ENCODE assay signal across 21 cellular contexts in genomic region chr7:31102151-31102972, GRCh38. TPM values are rescaled to one million over a fixed set of nuclear protein-coding genes. Genes with fewer than 3 reads are reported as not detected.
"Had no signal": no experiment of that assay in that cellular context is flagged by ENCODE, and none has a peak within 500 bp of the region (broad histone marks: within the 10 kb centered on the region; RNA-seq: fewer than 3 reads in every experiment).

No MANE protein-coding gene starts in this region.

- H3K27me3 ChIP-seq: ascending aorta, breast epithelium had no signal

- H3K27ac Mint-ChIP-seq: activated B cell treated with CpG ODN at 0.5 μM for 24 hours; activated CD8-positive, alpha-beta T cell treated with anti-CD3 and anti-CD28 coated beads, Interleukin-2, amount 10 ng/mL, durations not matched to agents 7 days and 5 days; activated naive CD4-positive, alpha-beta T cell treated with anti-CD3 and anti-CD28 coated beads, Interleukin-2, amount 10 ng/mL, durations not matched to agents 7 days and 5 days; activated T-helper 17 cell treated with anti-CD3 and anti-CD28 coated beads, Interleukin-2, amount 50 U/mL, for 72 hours; naive thymus-derived CD4-positive, alpha-beta T cell had no signal

- H3K4me3 Mint-ChIP-seq: activated B cell treated with CpG ODN at 0.5 μM for 24 hours; activated CD8-positive, alpha-beta T cell treated with anti-CD3 and anti-CD28 coated beads, Interleukin-2, amount 10 ng/mL, durations not matched to agents 7 days and 5 days; activated naive CD4-positive, alpha-beta T cell treated with anti-CD3 and anti-CD28 coated beads, Interleukin-2, amount 10 ng/mL, durations not matched to agents 7 days and 5 days; activated T-helper 17 cell treated with anti-CD3 and anti-CD28 coated beads, Interleukin-2, amount 50 U/mL, for 72 hours; naive thymus-derived CD4-positive, alpha-beta T cell had no signal

- ATAC-seq: activated CD8-positive, alpha-beta T cell treated with anti-CD3 and anti-CD28 coated beads, Interleukin-2, amount 10 ng/mL, durations not matched to agents 7 days and 5 days; activated T-helper 17 cell treated with anti-CD3 and anti-CD28 coated beads, Interleukin-2, amount 50 U/mL, for 72 hours; gastroesophageal sphincter; heart right ventricle; mucosa of descending colon; naive thymus-derived CD4-positive, alpha-beta T cell; right cardiac atrium had no signal

- H3K9me3 ChIP-seq: ascending aorta, breast epithelium, gastroesophageal sphincter, heart right ventricle, mucosa of descending colon, prostate gland, SJCRH30 had no signal

- DNase-seq: activated B cell treated with CpG ODN at 0.5 μM for 24 hours; activated CD4-positive, alpha-beta T cell treated with anti-CD3 and anti-CD28 coated beads for 48 hours; activated CD8-positive, alpha-beta T cell treated with anti-CD3 and anti-CD28 coated beads, Interleukin-2, amount 10 ng/mL, durations not matched to agents 7 days and 5 days; activated naive CD4-positive, alpha-beta T cell treated with anti-CD3 and anti-CD28 coated beads, Interleukin-2, amount 10 ng/mL, durations not matched to agents 7 days and 5 days; activated T-cell treated with anti-CD3 and anti-CD28 coated beads for 4 hours; erythroblast; heart right ventricle; mucosa of descending colon; naive thymus-derived CD4-positive, alpha-beta T cell; nucleus accumbens; right cardiac atrium; SJCRH30; small intestine; SW 1271 had no signal

- H3K36me3 Mint-ChIP-seq: activated naive CD4-positive, alpha-beta T cell treated with anti-CD3 and anti-CD28 coated beads, Interleukin-2, amount 10 ng/mL, durations not matched to agents 7 days and 5 days; naive thymus-derived CD4-positive, alpha-beta T cell had no signal

- H3K4me3 ChIP-seq: ascending aorta, breast epithelium, gastroesophageal sphincter, heart right ventricle, mucosa of descending colon, prostate gland, SJCRH30 had no signal

- H3K36me3 ChIP-seq: ascending aorta, breast epithelium, gastroesophageal sphincter, heart right ventricle, prostate gland, SJCRH30 had no signal

- H3K27ac ChIP-seq: ascending aorta, breast epithelium, gastroesophageal sphincter, heart right ventricle, prostate gland, SJCRH30 had no signal

- H3K27me3 Mint-ChIP-seq: activated B cell treated with CpG ODN at 0.5 μM for 24 hours; activated T-helper 17 cell treated with anti-CD3 and anti-CD28 coated beads, Interleukin-2, amount 50 U/mL, for 72 hours had no signal

- H3K9me3 Mint-ChIP-seq: activated B cell treated with CpG ODN at 0.5 μM for 24 hours; activated naive CD4-positive, alpha-beta T cell treated with anti-CD3 and anti-CD28 coated beads, Interleukin-2, amount 10 ng/mL, durations not matched to agents 7 days and 5 days; activated T-helper 17 cell treated with anti-CD3 and anti-CD28 coated beads, Interleukin-2, amount 50 U/mL, for 72 hours had no signal

- H3K4me1 Mint-ChIP-seq: activated B cell treated with CpG ODN at 0.5 μM for 24 hours; activated naive CD4-positive, alpha-beta T cell treated with anti-CD3 and anti-CD28 coated beads, Interleukin-2, amount 10 ng/mL, durations not matched to agents 7 days and 5 days; activated T-helper 17 cell treated with anti-CD3 and anti-CD28 coated beads, Interleukin-2, amount 50 U/mL, for 72 hours; naive thymus-derived CD4-positive, alpha-beta T cell had no signal

- H3K4me1 ChIP-seq: ascending aorta, breast epithelium, prostate gland, SJCRH30 had no signal

RNA-seq across cellular contexts. Expression of gene ADCYAP1R1, which starts 50.3 kb away (rescaled TPM):
- total RNA-seq: activated B cell treated with CpG ODN at 0.5 μM for 24 hours; activated CD8-positive, alpha-beta T cell treated with anti-CD3 and anti-CD28 coated beads, Interleukin-2, amount 10 ng/mL, durations not matched to agents 7 days and 5 days; activated T-helper 17 cell treated with anti-CD3 and anti-CD28 coated beads, Interleukin-2, amount 50 U/mL, for 72 hours; chondrocyte; naive thymus-derived CD4-positive, alpha-beta T cell; SJCRH30; T-helper 2 cell treated with Interferon-gamma antibody and Interleukin-4, amounts not matched to agents 100 ng/mL and 5 ng/mL, for 36 hours had no signal
- polyA plus RNA-seq: naive thymus-derived CD4-positive, alpha-beta T cell had no signal
